ENCODE assay signal across 9 cellular contexts in the genomic region with DNA sequence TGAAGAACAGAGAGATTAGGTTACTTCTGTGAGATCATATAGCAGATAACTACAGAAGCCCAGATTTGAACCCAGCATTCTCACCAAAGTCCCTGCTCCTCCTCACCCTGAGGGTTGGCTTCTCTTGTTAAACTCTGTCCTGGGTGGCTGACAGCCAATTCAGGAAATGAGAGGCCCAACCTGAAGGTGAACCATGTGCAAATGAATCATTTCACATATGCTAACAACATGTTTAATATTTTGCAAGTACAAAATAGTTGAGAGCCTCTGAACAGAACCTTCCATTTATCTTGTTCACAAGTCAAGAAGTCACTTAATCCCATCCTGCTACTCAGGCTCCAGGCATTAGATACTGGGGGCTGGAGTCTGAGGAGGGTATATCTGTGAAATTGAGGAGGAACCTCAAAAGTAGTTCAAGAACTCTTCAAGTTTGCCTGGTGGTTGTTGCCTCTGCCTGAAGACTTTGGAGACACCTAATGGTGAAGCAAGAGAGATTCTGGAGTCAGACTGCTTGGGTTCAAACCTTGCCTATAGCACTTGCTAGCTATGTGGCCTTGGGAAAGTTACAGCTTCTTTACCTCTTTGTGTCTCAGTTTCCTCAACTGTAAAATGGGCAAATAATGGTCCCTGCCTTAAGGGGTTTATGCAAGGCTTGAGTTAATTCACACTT.
DNase-seq lines count a peak whose midpoint lies in the region; ATAC-seq and TF ChIP-seq lines count a peak whose summit lies in the region.
"Had no signal": no experiment of that assay in that cellular context is flagged by ENCODE, and none has a peak within 500 bp of the region (broad histone marks: within the 10 kb centered on the region; RNA-seq: fewer than 3 reads in every experiment).

No MANE protein-coding gene starts in this region.

- DNase-seq in GM13977 (ENCODE audit: low spot score) (no peak), NCI-H2171 treated with DMSO at 0.1 percent for 48 hours (lab: John Stamatoyannopoulos, UW) (peak; percentile 48), dermis microvascular lymphatic vessel endothelial cell (ENCODE audit: low read depth in 2 of 2) (peak; percentile 20 to 58), retinal pigment epithelial cell (ENCODE audit: low read depth) (no peak), NCI-H1092 treated with DMSO at 0.1 percent for 48 hours (lab: John Stamatoyannopoulos, UW) (no peak)
- DNase-seq in activated CD4-positive, CD25-positive, alpha-beta regulatory T cell (lab: John Stamatoyannopoulos, UW), result no peak
- DNase-seq: NCI-H1694, T-cell had no signal

- TF ChIP-seq CTCF in GM13977 (IDR thresholded peaks at IDR 0.05; ENCODE audit: extremely low read depth, insufficient read depth, missing control alignments) (peak; percentile 9), retinal pigment epithelial cell (conservative IDR thresholded peaks at IDR 0.05; ENCODE audit: low read depth, low read length) (peak; percentile 16)

- no peak overlapping the region for H3K4me3 ChIP-seq in retinal pigment epithelial cell (ENCODE audit: low read length)

- in situ Hi-C loops in GM13977 (cut with MboI; ENCODE audit: low pct_unique_long_range_greater_than_20kb, low sequenced_read_pairs, unreplicated experiment), result no loop called here

- ATAC-seq in GM21825 (IDR thresholded peaks at IDR 0.05; ENCODE audit: unreplicated experiment), result no peak
- ATAC-seq: T-cell had no signal

Comparison
In these comparisons a context has a peak if more than half of its experiments do, and no peak if none do; other contexts are left out.
1. DNase-seq: peak in NCI-H2171 treated with DMSO at 0.1 percent for 48 hours (single experiment) and dermis microvascular lymphatic vessel endothelial cell (2 of 2); none in GM13977 (single experiment), retinal pigment epithelial cell (single experiment), NCI-H1092 treated with DMSO at 0.1 percent for 48 hours (single experiment) and activated CD4-positive, CD25-positive, alpha-beta regulatory T cell (0 of 4).